Comparison of ENCODE assay signal across 17 cellular contexts in the genomic region with DNA sequence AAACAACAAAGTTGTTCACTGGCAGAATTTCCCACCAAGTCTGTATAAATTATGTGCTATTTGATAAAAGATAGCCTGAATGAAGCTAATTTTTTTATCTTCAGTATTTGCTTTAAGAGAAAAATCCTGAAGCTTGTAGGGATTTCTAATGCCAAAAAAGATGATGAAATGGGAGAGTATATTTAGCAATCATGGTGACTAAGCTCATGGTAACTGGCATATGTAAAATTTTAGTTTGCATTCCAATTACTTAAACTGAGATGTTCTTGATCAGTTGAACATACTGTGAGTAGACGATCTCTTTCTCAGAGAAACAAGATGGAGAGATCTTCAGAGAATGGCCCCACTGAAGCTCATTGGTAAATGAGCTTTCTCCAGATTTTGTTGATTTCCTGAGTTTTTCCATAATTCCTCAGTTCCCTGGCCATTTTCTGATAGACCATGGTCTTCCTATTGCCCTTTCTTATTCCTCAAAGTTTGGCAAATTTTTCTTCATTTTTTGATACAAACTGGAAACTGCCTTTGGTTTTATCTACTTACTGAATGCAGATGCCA.
DNase-seq lines count a peak whose midpoint lies in the region; ATAC-seq and TF ChIP-seq lines count a peak whose summit lies in the region.
"Had no signal": no experiment of that assay in that cellular context is flagged by ENCODE, and none has a peak within 500 bp of the region (broad histone marks: within the 10 kb centered on the region; RNA-seq: fewer than 3 reads in every experiment).

No MANE protein-coding gene starts in this region.

- peak; percentile 34 to 72 for ATAC-seq in activated T-cell treated with anti-CD3 and anti-CD28 coated beads, Interleukin-2, amount 50 U/mL, for 72 hours (replicated peaks in 1 of 2)
- no peak for ATAC-seq in GM18858 (IDR thresholded peaks at IDR 0.05; ENCODE audit: unreplicated experiment)
- ATAC-seq: activated CD4-positive, CD25-positive, alpha-beta regulatory T cell treated with anti-CD3 and anti-CD28 coated beads, Interleukin-2, amount 50 U/mL, for 24 hours; activated T-helper 17 cell treated with anti-CD3 and anti-CD28 coated beads, Interleukin-2, amount 50 U/mL, for 72 hours; sciatic nerve had no signal

- H3K4me3 Mint-ChIP-seq in activated T-cell treated with anti-CD3 and anti-CD28 coated beads, Interleukin-2, amount 50 U/mL, for 72 hours: peak overlapping the region in 1 of 2 donors; percentile 38
- no peak overlapping the region for H3K4me3 Mint-ChIP-seq in CD4-positive, alpha-beta memory T cell
- H3K4me3 Mint-ChIP-seq: activated T-helper 17 cell treated with anti-CD3 and anti-CD28 coated beads, Interleukin-2, amount 50 U/mL, for 72 hours had no signal

- H3K27me3 Mint-ChIP-seq in activated T-cell treated with anti-CD3 and anti-CD28 coated beads, Interleukin-2, amount 50 U/mL, for 72 hours (ENCODE audit: low read depth): no peaks in the 10 kb centered on the region
- peaks cover 0 to 1% of the 10 kb centered on the region in 2 donors for H3K27me3 Mint-ChIP-seq in CD4-positive, alpha-beta memory T cell
- H3K27me3 Mint-ChIP-seq: activated T-helper 17 cell treated with anti-CD3 and anti-CD28 coated beads, Interleukin-2, amount 50 U/mL, for 72 hours had no signal

- H3K36me3 Mint-ChIP-seq in activated T-cell treated with anti-CD3 and anti-CD28 coated beads, Interleukin-2, amount 50 U/mL, for 72 hours (ENCODE audit: insufficient read depth in 2 of 2): peaks cover 2 to 7% of the 10 kb centered on the region in 2 donors
- peaks cover 0 to 6% of the 10 kb centered on the region in 2 donors for H3K36me3 Mint-ChIP-seq in CD4-positive, alpha-beta memory T cell

- H3K27me3 ChIP-seq in vagina (no peaks in the 10 kb centered on the region), sigmoid colon (no peaks in the 10 kb centered on the region)
- H3K27me3 ChIP-seq in CD4-positive, alpha-beta memory T cell (ENCODE audit: insufficient read depth, low read length): no peaks in the 10 kb centered on the region
- H3K27me3 ChIP-seq: SJCRH30, tibial nerve had no signal

- CTCF ChIA-PET in CD4-positive, alpha-beta memory T cell (lab: Charles Lee; ENCODE audit: partially characterized antibody): interaction anchor here (0.9 to 2.5 kb wide), 3 partner anchors 13 to 94 kb away, joined by 3 to 9 read pairs (median 3); no protein-coding TSS in a partner anchor

- H3K4me1 Mint-ChIP-seq in activated T-cell treated with anti-CD3 and anti-CD28 coated beads, Interleukin-2, amount 50 U/mL, for 72 hours (ENCODE audit: low read depth): peaks cover 36% of the 10 kb centered on the region
- H3K4me1 Mint-ChIP-seq in CD4-positive, alpha-beta memory T cell: peaks cover 4 to 14% (median 11%) of the 10 kb centered on the region in 4 donors

- H3K4me1 ChIP-seq in vagina: no peaks in the 10 kb centered on the region
- H3K4me1 ChIP-seq in CD4-positive, alpha-beta memory T cell (ENCODE audit: insufficient read depth, low read length): peaks cover 6% of the 10 kb centered on the region
- H3K4me1 ChIP-seq in sigmoid colon: no peaks in the 10 kb centered on the region
- H3K4me1 ChIP-seq: SJCRH30, tibial nerve had no signal

- DNase-seq in activated T-cell treated with anti-CD3 and anti-CD28 coated beads, Interleukin-2, amount 50 U/mL, for 72 hours: no peak
- DNase-seq in activated T-cell treated with anti-CD3 and anti-CD28 coated beads, Interleukin-2, amount 50 U/mL, for 48 hours: no peak
- peak; percentile 86 for DNase-seq in OCI-M1 (lab: John Stamatoyannopoulos, UW)
- DNase-seq in fibroblast of gingiva (ENCODE audit: low read depth): peak; percentile 81
- no peak for DNase-seq in vagina (ENCODE audit: extremely low spot score in 2 of 2)
- no peak for DNase-seq in CD4-positive, alpha-beta memory T cell
- no peak for DNase-seq in sigmoid colon
- DNase-seq: central memory CD4-positive, alpha-beta T cell; GF-D8; NCI-H1092 treated with DMSO at 0.1 percent for 48 hours; NCI-H446 treated with DMSO at 0.1 percent for 48 hours; SJCRH30 had no signal

- H3K4me3 ChIP-seq in vagina (no peak overlapping the region), sigmoid colon (no peak overlapping the region)
- H3K4me3 ChIP-seq in CD4-positive, alpha-beta memory T cell (ENCODE audit: low read length in 2 of 2): no peak overlapping the region
- H3K4me3 ChIP-seq: SJCRH30, tibial nerve had no signal

- WGBS in sigmoid colon, 2 donors: 67 to 83% methylated on average over 1 of the region's 1 CpG

- no peak for TF ChIP-seq EP300 in sigmoid colon (IDR thresholded peaks at IDR 0.05)

- TF ChIP-seq POLR2A in vagina (IDR thresholded peaks at IDR 0.05) (no peak), sigmoid colon (IDR thresholded peaks at IDR 0.05) (no peak)

- H3K27ac ChIP-seq in vagina (peak overlapping the region; percentile 4), sigmoid colon (no peak overlapping the region)
- H3K27ac ChIP-seq in CD4-positive, alpha-beta memory T cell (ENCODE audit: low read depth, low read length): no peak overlapping the region
- H3K27ac ChIP-seq: SJCRH30, tibial nerve had no signal

- intact Hi-C loops in vagina (cut with DNase I) (no loop called here), sigmoid colon (cut with DNase I) (no loop called here)
- intact Hi-C loops in CD4-positive, alpha-beta memory T cell (cut with micrococcal nuclease): no loop called here

- H3K27ac Mint-ChIP-seq in activated T-cell treated with anti-CD3 and anti-CD28 coated beads, Interleukin-2, amount 50 U/mL, for 72 hours: peak overlapping the region; percentile 81
- H3K27ac Mint-ChIP-seq in CD4-positive, alpha-beta memory T cell: no peak overlapping the region
- H3K27ac Mint-ChIP-seq: activated T-helper 17 cell treated with anti-CD3 and anti-CD28 coated beads, Interleukin-2, amount 50 U/mL, for 72 hours had no signal

- no peaks in the 10 kb centered on the region for H3K36me3 ChIP-seq in vagina
- no peaks in the 10 kb centered on the region for H3K36me3 ChIP-seq in CD4-positive, alpha-beta memory T cell (ENCODE audit: insufficient read depth, low read length)
- H3K36me3 ChIP-seq in sigmoid colon: no peaks in the 10 kb centered on the region
- H3K36me3 ChIP-seq: SJCRH30, tibial nerve had no signal

- H3K9me3 ChIP-seq in vagina (no peaks in the 10 kb centered on the region), sigmoid colon (no peaks in the 10 kb centered on the region)
- H3K9me3 ChIP-seq in CD4-positive, alpha-beta memory T cell (ENCODE audit: control insufficient read depth in 1 of 2, low read length in 2 of 2): no peaks in the 10 kb centered on the region
- H3K9me3 ChIP-seq: SJCRH30 had no signal

- TF ChIP-seq CTCF in vagina (IDR thresholded peaks at IDR 0.05) (no peak), sigmoid colon (IDR thresholded peaks at IDR 0.05) (no peak)

- POLR2A ChIA-PET in CD4-positive, alpha-beta memory T cell (lab: Charles Lee; ENCODE audit: partially characterized antibody): no interaction called here

- peaks cover 0 to 2% of the 10 kb centered on the region in 2 donors for H3K9me3 Mint-ChIP-seq in activated T-cell treated with anti-CD3 and anti-CD28 coated beads, Interleukin-2, amount 50 U/mL, for 72 hours
- H3K9me3 Mint-ChIP-seq in CD4-positive, alpha-beta memory T cell: peaks cover 0 to 6% (median 0%) of the 10 kb centered on the region in 8 donors
- H3K9me3 Mint-ChIP-seq: activated T-helper 17 cell treated with anti-CD3 and anti-CD28 coated beads, Interleukin-2, amount 50 U/mL, for 72 hours had no signal

Comparison
In these comparisons a context has a peak if more than half of its experiments do, and no peak if none do; other contexts are left out.
1. DNase-seq: peak in OCI-M1 (single experiment) and fibroblast of gingiva (single experiment); none in activated T-cell treated with anti-CD3 and anti-CD28 coated beads, Interleukin-2, amount 50 U/mL, for 72 hours (0 of 2), activated T-cell treated with anti-CD3 and anti-CD28 coated beads, Interleukin-2, amount 50 U/mL, for 48 hours (0 of 2), vagina (0 of 2), CD4-positive, alpha-beta memory T cell (0 of 5) and sigmoid colon (single experiment).